8 cellular contexts compared by ENCODE assay signal in genomic region chr20:4171538-4172116, GRCh38. TPM values are rescaled to one million over a fixed set of nuclear protein-coding genes. Genes with fewer than 3 reads are reported as not detected.
DNase-seq lines count a peak whose midpoint lies in the region; ATAC-seq and TF ChIP-seq lines count a peak whose summit lies in the region.

No MANE protein-coding gene starts in this region.

- H2BK12ac ChIP-seq in H9 (ENCODE audit: insufficient read length, low read depth, low read length): no peak overlapping the region

- H3K4me1 ChIP-seq in H9 (ENCODE audit: insufficient read depth, low read length) (no peaks in the 10 kb centered on the region; the same call in 1 of the 2 replicates), skeletal muscle satellite cell (ENCODE audit: control insufficient read depth, insufficient read depth, low read length) (peaks cover 23% of the 10 kb centered on the region)

- no peaks in the 10 kb centered on the region for H3K27me3 ChIP-seq in H9 (ENCODE audit: insufficient read depth, low read length)
- no peaks in the 10 kb centered on the region for H3K27me3 ChIP-seq in skeletal muscle satellite cell (ENCODE audit: control insufficient read depth, insufficient read depth, low read length)

- H3K9ac ChIP-seq in H9 (ENCODE audit: extremely low read depth, insufficient read length, low read length) (no peak overlapping the region), skeletal muscle satellite cell (ENCODE audit: low read depth, low read length) (peak overlapping the region; percentile 80)

- ATAC-seq in activated B cell treated with CpG ODN at 0.5 μM for 24 hours (ENCODE audit: low read depth): no peak
- ATAC-seq in left ventricle myocardium superior: peak; percentile 13
- no peak for ATAC-seq in HG03039 (IDR thresholded peaks at IDR 0.05; ENCODE audit: unreplicated experiment)
- no peak for ATAC-seq in omental fat pad (ENCODE audit: low FRiP score)
- no peak for ATAC-seq in GM18505 (IDR thresholded peaks at IDR 0.05; ENCODE audit: unreplicated experiment)

- H3K9me3 ChIP-seq in H9 (ENCODE audit: control insufficient read depth, low read depth, low read length): no peaks in the 10 kb centered on the region
- no peaks in the 10 kb centered on the region for H3K9me3 ChIP-seq in skeletal muscle satellite cell (replicated peaks; ENCODE audit: low read length)

- no peak overlapping the region for H4K91ac ChIP-seq in H9 (ENCODE audit: insufficient read length, low read depth, low read length)

- no peak overlapping the region for H2AK5ac ChIP-seq in H9 (ENCODE audit: insufficient read length, low read length)

- WGBS in H9 (ENCODE audit: extremely low coverage, insufficient read length, low lambda C conversion rate): no CpG with 5 or more reads among the region's 13 CpGs

- no peak overlapping the region for H2BK15ac ChIP-seq in H9 (ENCODE audit: low read depth, low read length)

- TF ChIP-seq POLR2A in GM18505 (IDR thresholded peaks at IDR 0.05; ENCODE audit: borderline replicate concordance, extremely low read depth, insufficient read depth, insufficient read length): no peak

- H2BK5ac ChIP-seq in H9 (ENCODE audit: insufficient read length, low read length): no peak overlapping the region

- peak overlapping the region in 1 of 3 experiments; percentile 12; a peak in 2 of 7 replicates for H3K27ac Mint-ChIP-seq in H9
- H3K27ac Mint-ChIP-seq in activated B cell treated with CpG ODN at 0.5 μM for 24 hours: no peak overlapping the region

- H3K36me3 Mint-ChIP-seq in H9 (ENCODE audit: insufficient read depth in 1 of 3, low read depth in 3 of 3): peaks cover under 1 to 6% (median 4%) of the 10 kb centered on the region in 3 experiments
- no peaks in the 10 kb centered on the region for H3K36me3 Mint-ChIP-seq in activated B cell treated with CpG ODN at 0.5 μM for 24 hours (ENCODE audit: low read depth)

- no peak overlapping the region for H3T11ph ChIP-seq in H9 (ENCODE audit: low read length)

- no peak overlapping the region for H4K8ac ChIP-seq in H9 (replicated peaks; ENCODE audit: insufficient read length, low read depth, low read length)

- intact Hi-C loops in activated B cell treated with CpG ODN at 0.5 μM for 24 hours (cut with micrococcal nuclease) (no loop called here), left ventricle myocardium superior (cut with micrococcal nuclease) (no loop called here)

- H2AFZ ChIP-seq in H9 (ENCODE audit: low read length): no peak overlapping the region

- no peaks in the 10 kb centered on the region for H3K79me2 ChIP-seq in H9 (ENCODE audit: insufficient read depth, low read length)

- H3K4me3 Mint-ChIP-seq in H9 (peak overlapping the region; percentile 70 to 71), activated B cell treated with CpG ODN at 0.5 μM for 24 hours (peak overlapping the region; percentile 46)

- peak overlapping the region; percentile 79 for H3K4me3 ChIP-seq in skeletal muscle satellite cell (ENCODE audit: low read length)

- POLR2A ChIA-PET in activated B cell treated with CpG ODN at 0.5 μM for 24 hours (lab: Charles Lee): no interaction called here
- POLR2A ChIA-PET in HEK293T (lab: Yijun Ruan, JAX): no interaction called here

- no peak overlapping the region for H3K18ac ChIP-seq in H9 (ENCODE audit: insufficient read length, low read depth, low read length)

- H3K27me3 Mint-ChIP-seq in H9 (ENCODE audit: low read depth) (peaks cover 3% of the 10 kb centered on the region), activated B cell treated with CpG ODN at 0.5 μM for 24 hours (peaks cover 10% of the 10 kb centered on the region)

- H3K27ac ChIP-seq in H9 (ENCODE audit: insufficient read length, low read depth, low read length): no peak overlapping the region

- H2BK20ac ChIP-seq in H9 (ENCODE audit: low read depth, low read length, poor library complexity, severe bottlenecking): no peak overlapping the region

- no peak overlapping the region for H3K56ac ChIP-seq in H9 (ENCODE audit: insufficient read length, low read depth, low read length)

- H3K14ac ChIP-seq in H9 (ENCODE audit: insufficient read depth, low read length): 0 out of 2 replicates have a peak overlapping the region, but pooled peaks have one; percentile 13

- H3K9me3 Mint-ChIP-seq in H9 (peaks cover under 1% of the 10 kb centered on the region in 2 experiments; a peak in 1 of 5 replicates), activated B cell treated with CpG ODN at 0.5 μM for 24 hours (no peaks in the 10 kb centered on the region)

- no peak overlapping the region for H4K5ac ChIP-seq in H9 (ENCODE audit: insufficient read length, low read depth, low read length)

- H3K23me2 ChIP-seq in H9 (ENCODE audit: insufficient read length, low read depth, low read length, poor library complexity, severe bottlenecking): peaks cover 6% of the 10 kb centered on the region

- CTCF ChIA-PET in activated B cell treated with CpG ODN at 0.5 μM for 24 hours (lab: Charles Lee): no interaction called here
- CTCF ChIA-PET in HEK293T (lab: Yijun Ruan, JAX): no interaction called here

- H3K23ac ChIP-seq in H9 (ENCODE audit: insufficient read length, low read depth, low read length): no peak overlapping the region

- peaks cover 6% of the 10 kb centered on the region for H3K36me3 ChIP-seq in skeletal muscle satellite cell (ENCODE audit: insufficient read depth, low read length)

- no peak overlapping the region for H2BK120ac ChIP-seq in H9 (ENCODE audit: low read depth, low read length, poor library complexity, severe bottlenecking)

- H3K4me2 ChIP-seq in H9 (ENCODE audit: insufficient read depth, insufficient read length, low read length) (peak overlapping the region; percentile 27), skeletal muscle satellite cell (ENCODE audit: low read length) (peak overlapping the region; percentile 93)

- no peaks in the 10 kb centered on the region for H4K20me1 ChIP-seq in H9 (ENCODE audit: control insufficient read depth, insufficient read depth, insufficient read length)

- no peak overlapping the region for H3K4ac ChIP-seq in H9 (ENCODE audit: low read depth, low read length)

- DNase-seq in H9 (no peak), activated B cell treated with CpG ODN at 0.5 μM for 24 hours (no peak), left ventricle myocardium superior (no peak), omental fat pad (ENCODE audit: low spot score) (no peak), HEK293T (ENCODE audit: extremely low spot score) (no peak)

- peaks cover 42 to 46% of the 10 kb centered on the region in 2 experiments for H3K4me1 Mint-ChIP-seq in H9
- peaks cover 13% of the 10 kb centered on the region for H3K4me1 Mint-ChIP-seq in activated B cell treated with CpG ODN at 0.5 μM for 24 hours

- TF ChIP-seq CTCF in H9 (conservative IDR thresholded peaks at IDR 0.05) (no peak), activated B cell treated with CpG ODN at 0.5 μM for 24 hours (IDR thresholded peaks at IDR 0.05) (no peak), omental fat pad (IDR thresholded peaks at IDR 0.05) (no peak)

- no peaks in the 10 kb centered on the region for H3K79me1 ChIP-seq in H9 (ENCODE audit: insufficient read depth, low read depth, low read length, poor library complexity, severe bottlenecking)

TF ChIP-seq in HEK293T, 16 proteins besides CTCF, POLR2A, EP300 and RAD21:
- no peak for TF ChIP-seq FOXK2 (IDR thresholded peaks at IDR 0.05)
- no peak for TF ChIP-seq ZNF384 (IDR thresholded peaks at IDR 0.05)
- no peak for TF ChIP-seq NFRKB (IDR thresholded peaks at IDR 0.05)
- no peak for TF ChIP-seq L3MBTL2 (conservative IDR thresholded peaks at IDR 0.05)
- no peak for TF ChIP-seq TARDBP (IDR thresholded peaks at IDR 0.05)
- no peak for TF ChIP-seq ARNT (IDR thresholded peaks at IDR 0.05)

RNA-seq across cellular contexts. Expression of gene SMOX, which starts 23.0 kb away (rescaled TPM):
- total RNA-seq in H9 (2021): 7.4 and 10.3 TPM in 2 replicates
- total RNA-seq in activated B cell treated with CpG ODN at 0.5 μM for 24 hours: 0.12 TPM in 1 of 2 replicates, not detected in the other
- 3.0 TPM for total RNA-seq in left ventricle myocardium superior
- total RNA-seq in skeletal muscle satellite cell (2012; rRNA removed): 18.5 and 18.8 TPM in 2 replicates
- 10 to 100 TPM in 2 of 4 donors, 1 to 10 TPM in 2; 5.0 to 81.2 (median 37.8) TPM for total RNA-seq in omental fat pad
